In the genomic region with DNA sequence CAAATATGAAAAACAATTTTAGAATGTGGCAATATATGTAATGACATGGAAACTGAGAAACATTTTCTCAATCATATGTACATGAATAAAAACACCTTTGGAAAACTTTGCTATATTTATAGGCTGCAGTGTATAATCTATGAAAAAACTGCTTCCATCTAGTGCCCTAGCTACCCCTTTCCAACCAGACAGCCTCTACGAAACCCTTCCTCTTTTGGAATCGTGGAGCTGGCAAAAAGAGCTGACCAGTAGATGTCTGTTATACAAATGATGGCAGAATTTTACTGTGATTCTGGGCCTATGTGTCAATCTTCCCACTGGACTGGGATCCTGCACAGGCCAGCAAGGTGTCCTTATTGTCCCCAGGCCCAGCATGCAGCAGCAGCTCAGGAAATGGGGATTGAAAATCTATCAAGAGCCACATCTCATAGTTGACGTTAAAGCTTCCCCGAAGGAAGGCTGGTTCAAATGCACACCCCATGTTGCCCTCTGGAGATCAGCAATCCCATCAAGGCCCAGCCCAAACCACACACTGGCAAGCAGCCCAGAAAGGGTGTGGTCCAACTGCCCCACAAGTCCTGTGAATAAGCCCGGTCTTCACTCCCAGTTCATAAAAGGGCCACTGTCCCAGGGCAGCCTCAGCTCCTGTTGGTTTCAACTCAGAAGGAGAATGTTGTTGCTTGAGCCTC, we compare ENCODE assay signal across 8 cellular contexts. TPM values are rescaled to one million over a fixed set of nuclear protein-coding genes. Genes with fewer than 3 reads are reported as not detected.
DNase-seq lines count a peak whose midpoint lies in the region; ATAC-seq lines count a peak whose summit lies in the region.

No MANE protein-coding gene starts in this region.

- DNase-seq in ELR (ENCODE audit: low read depth): peak; percentile 89
- peak; percentile 91 for DNase-seq in NCI-H526 treated with DMSO at 0.1 percent for 48 hours (lab: John Stamatoyannopoulos, UW)
- peak; percentile 92 for DNase-seq in mesenteric fat pad (ENCODE audit: low spot score)
- no peak for DNase-seq in effector CD4-positive, alpha-beta T cell
- DNase-seq in OCI-M2 (lab: John Stamatoyannopoulos, UW; ENCODE audit: unreplicated experiment): no peak

- H3K27ac Mint-ChIP-seq in dendritic cell treated with granulocyte-macrophage colony-stimulating factor and Interleukin-4, amounts not matched to agents 40 ng/mL and 50 ng/mL, for 4 days: peak overlapping the region; percentile 82

- H3K4me1 Mint-ChIP-seq in dendritic cell treated with granulocyte-macrophage colony-stimulating factor and Interleukin-4, amounts not matched to agents 40 ng/mL and 50 ng/mL, for 4 days (ENCODE audit: low read depth): peaks cover 52% of the 10 kb centered on the region

- no peaks in the 10 kb centered on the region for H3K27me3 Mint-ChIP-seq in dendritic cell treated with granulocyte-macrophage colony-stimulating factor and Interleukin-4, amounts not matched to agents 40 ng/mL and 50 ng/mL, for 4 days

- H3K4me3 Mint-ChIP-seq in dendritic cell treated with granulocyte-macrophage colony-stimulating factor and Interleukin-4, amounts not matched to agents 40 ng/mL and 50 ng/mL, for 4 days: peak overlapping the region; percentile 39

- H3K36me3 Mint-ChIP-seq in dendritic cell treated with granulocyte-macrophage colony-stimulating factor and Interleukin-4, amounts not matched to agents 40 ng/mL and 50 ng/mL, for 4 days (ENCODE audit: low read depth): no peaks in the 10 kb centered on the region

- no peak for ATAC-seq in HG03439 (IDR thresholded peaks at IDR 0.05; ENCODE audit: unreplicated experiment)
- ATAC-seq in HG03175 (IDR thresholded peaks at IDR 0.05; ENCODE audit: unreplicated experiment): no peak

- intact Hi-C loops in dendritic cell treated with granulocyte-macrophage colony-stimulating factor and Interleukin-4, amounts not matched to agents 40 ng/mL and 50 ng/mL, for 4 days (cut with micrococcal nuclease): loop anchor here (1.0 kb wide), 1 partner anchor 8 kb away; a partner anchor contains a TSS

- no peaks in the 10 kb centered on the region for H3K9me3 Mint-ChIP-seq in dendritic cell treated with granulocyte-macrophage colony-stimulating factor and Interleukin-4, amounts not matched to agents 40 ng/mL and 50 ng/mL, for 4 days

RNA-seq across cellular contexts. Expression of a gene that starts 8.9 kb away (rescaled TPM):
- 49.5 TPM for total RNA-seq in mesenteric fat pad

Comparison
In these comparisons a context has a peak if more than half of its experiments do, and no peak if none do; other contexts are left out.
1. DNase-seq: peak in ELR (single experiment), NCI-H526 treated with DMSO at 0.1 percent for 48 hours (single experiment) and mesenteric fat pad (single experiment); none in effector CD4-positive, alpha-beta T cell (single experiment) and OCI-M2 (single experiment).